In genomic region chr17:29293890-29294579, GRCh38 we compare ENCODE assay signal across 8 cellular contexts. TPM values are rescaled to one million over a fixed set of nuclear protein-coding genes. Genes with fewer than 3 reads are reported as not detected.
DNase-seq lines count a peak whose midpoint lies in the region; ATAC-seq and TF ChIP-seq lines count a peak whose summit lies in the region.

NUFIP2 (minus strand) TSS chr17:29294148; CDS start chr17:29294059, 89 bp downstream.

- peak; percentile 84 to 96 (median 87) for ATAC-seq in natural killer cell

- no peak for TF ChIP-seq CTCF in natural killer cell (IDR thresholded peaks at IDR 0.05)

- no peaks in the 10 kb centered on the region for H3K9me3 Mint-ChIP-seq in natural killer cell

- H3K27me3 Mint-ChIP-seq in natural killer cell (ENCODE audit: low read depth in 2 of 2), result no peaks in the 10 kb centered on the region

- intact Hi-C loops in natural killer cell (cut with micrococcal nuclease), result loop anchor here (2.0 to 10.0 kb wide), 5 partner anchors 77 to 567 kb away; partner anchors contain the start of genes NEK8 and TLCD1

- DNase-seq in ELF-1 (ENCODE audit: low read depth, low spot score) (peak; percentile 99), H7 (peak; percentile 94), M059J (ENCODE audit: low read depth) (peak; percentile 97), SHP77 (lab: John Stamatoyannopoulos, UW) (peak; percentile 95 to 98), fibroblast of peridontal ligament (ENCODE audit: extremely low read depth) (peak; percentile 98), natural killer cell (peak; percentile 96)
- DNase-seq in activated effector memory CD4-positive, alpha-beta T cell treated with Interleukin-2 at 50 U/mL for 16 hours, result peak; percentile 96
- peak; percentile 98 for DNase-seq in stimulated activated naive CD4-positive, alpha-beta T cell treated with Interleukin-2 at 50 U/mL for 16 hours (lab: John Stamatoyannopoulos, UW)

- H3K36me3 ChIP-seq in H7 (replicated peaks; ENCODE audit: control insufficient read depth, insufficient read depth, low read length), result no peaks in the 10 kb centered on the region; the same call in 1 of the 2 replicates

- H3K4me1 Mint-ChIP-seq in natural killer cell, result peaks cover 41 to 47% of the 10 kb centered on the region in 2 donors

- peak within 1 kb of the TSS; percentile 100 for H3K4me3 Mint-ChIP-seq in natural killer cell

- peak within 1 kb of the TSS; percentile 92 to 99 for H3K27ac Mint-ChIP-seq in natural killer cell

- H3K36me3 Mint-ChIP-seq in natural killer cell, result peaks cover 11% of the 10 kb centered on the region

- H3K4me3 ChIP-seq in H7 (ENCODE audit: insufficient read depth, low read depth, low read length), result peak within 1 kb of the TSS; percentile 89

- H3K27me3 ChIP-seq in H7 (ENCODE audit: control insufficient read depth, insufficient read depth, low read length), result no peaks in the 10 kb centered on the region

RNA-seq across cellular contexts. Expression of gene NUFIP2, which starts in this region (rescaled TPM):
- total RNA-seq in H7 (2014; rRNA removed; shearing (Covaris generic)), result 36.9 and 49.4 TPM in 2 replicates
- 29.7 and 40.6 TPM in 2 replicates for total RNA-seq in M059J (2014; rRNA removed; shearing (Covaris generic))
- total RNA-seq in natural killer cell, result 100 to 1,000 TPM in 1 of 3 donors, 10 to 100 TPM in 2; 79.2 to 112 (median 95.0) TPM

Comparison
In these comparisons a context has a peak if more than half of its experiments do, and no peak if none do; other contexts are left out.
1. Peak in every context shown above with its lines: DNase-seq, ATAC-seq and H3K4me3 ChIP-seq.